In genomic region chr15:73753250-73754130, GRCh38 we compare ENCODE assay signal across 8 cellular contexts. TPM values are rescaled to one million over a fixed set of nuclear protein-coding genes. Genes with fewer than 3 reads are reported as not detected.
DNase-seq lines count a peak whose midpoint lies in the region; ATAC-seq and TF ChIP-seq lines count a peak whose summit lies in the region.

A gene with protein sequence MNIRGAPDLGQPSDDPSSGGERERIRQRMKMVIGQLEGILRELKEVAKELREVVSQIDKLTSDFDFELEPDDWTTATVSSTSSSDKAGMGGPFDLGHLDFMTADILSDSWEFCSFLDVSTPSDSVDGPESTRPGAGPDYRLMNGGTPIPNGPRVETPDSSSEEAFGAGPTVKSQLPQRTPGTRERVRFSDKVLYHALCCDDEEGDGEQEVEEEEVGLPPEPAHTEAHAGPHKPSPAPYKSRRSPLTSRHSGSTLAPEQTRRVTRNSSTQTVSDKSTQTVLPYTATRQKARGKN (minus strand): TSS chr15:73753351. CDS start chr15:73751130, 2,221 bp downstream.

- H3K36me3 ChIP-seq in SJCRH30, result no peaks in the 10 kb centered on the region
- H3K36me3 ChIP-seq in gastroesophageal sphincter, result peaks cover 0 to 4% of the 10 kb centered on the region in 2 donors
- H3K36me3 ChIP-seq in neural cell (ENCODE audit: insufficient read depth, low read length), result no peaks in the 10 kb centered on the region

- no peaks in the 10 kb centered on the region for H3K9me3 ChIP-seq in SJCRH30 (replicated peaks)
- no peaks in the 10 kb centered on the region for H3K9me3 ChIP-seq in gastroesophageal sphincter
- no peaks in the 10 kb centered on the region for H3K9me3 ChIP-seq in neural cell (ENCODE audit: low read length)

- no peaks in the 10 kb centered on the region for H3K79me2 ChIP-seq in neural cell (replicated peaks; ENCODE audit: insufficient read depth, low read length)

- H3K27me3 ChIP-seq in SJCRH30 (peaks cover 25% of the 10 kb centered on the region), gastroesophageal sphincter (peaks cover 17% of the 10 kb centered on the region), neural cell (ENCODE audit: insufficient read depth, low read depth, low read length) (peaks cover 15% of the 10 kb centered on the region)

- H3F3A ChIP-seq in neural cell (ENCODE audit: insufficient read depth, low read length, poor library complexity, severe bottlenecking), result no peaks in the 10 kb centered on the region

- H3K4me2 ChIP-seq in neural cell (ENCODE audit: low read length), result peak within 1 kb of the TSS; percentile 51

- peak within 1 kb of the TSS; percentile 73 for H3K9ac ChIP-seq in neural cell (ENCODE audit: low read length)

- ATAC-seq in gastroesophageal sphincter (peak; percentile 82), HG03439 (IDR thresholded peaks at IDR 0.05; ENCODE audit: unreplicated experiment) (no peak), GM21360 (IDR thresholded peaks at IDR 0.05; ENCODE audit: unreplicated experiment) (no peak)

- H2AFZ ChIP-seq in neural cell (ENCODE audit: low read depth, low read length), result peak within 1 kb of the TSS; percentile 21

- TF ChIP-seq POLR2A in gastroesophageal sphincter (IDR thresholded peaks at IDR 0.05), result no peak

- no peaks in the 10 kb centered on the region for H4K20me1 ChIP-seq in neural cell (ENCODE audit: insufficient read depth)

- TF ChIP-seq EP300 in gastroesophageal sphincter (IDR thresholded peaks at IDR 0.05) (no peak), neural cell (conservative IDR thresholded peaks at IDR 0.05; ENCODE audit: poor library complexity, severe bottlenecking) (no peak)

- H3K4me3 ChIP-seq in SJCRH30 (peak within 1 kb of the TSS; percentile 19), gastroesophageal sphincter (peak within 1 kb of the TSS; percentile 56 to 87), neural cell (ENCODE audit: low read length) (peak within 1 kb of the TSS; percentile 89)

- H3K9me2 ChIP-seq in neural cell (ENCODE audit: insufficient read depth, low read length), result no peaks in the 10 kb centered on the region

- no peak for TF ChIP-seq CTCF in gastroesophageal sphincter (IDR thresholded peaks at IDR 0.05)
- TF ChIP-seq CTCF in neural cell (IDR thresholded peaks at IDR 0.05; ENCODE audit: poor library complexity, severe bottlenecking), result no peak

- TF ChIP-seq RAD21 in neural cell (conservative IDR thresholded peaks at IDR 0.05), result no peak

- DNase-seq in AG08396 (ENCODE audit: low spot score) (peak; percentile 80), SJCRH30 (no peak), HuH-7 (ENCODE audit: low spot score) (no peak), activated gamma-delta T cell (lab: John Stamatoyannopoulos, UW) (no peak)

- H3K27ac ChIP-seq in SJCRH30, result no peak within 1 kb of the TSS
- H3K27ac ChIP-seq in gastroesophageal sphincter, result peak within 1 kb of the TSS in 3 of 4 donors; percentile 74 to 85 (median 76)
- no peak within 1 kb of the TSS for H3K27ac ChIP-seq in neural cell (ENCODE audit: low read length)

- H3K4me1 ChIP-seq in SJCRH30, result no peaks in the 10 kb centered on the region
- peaks cover 0 to 56% (median 14%) of the 10 kb centered on the region in 3 donors for H3K4me1 ChIP-seq in gastroesophageal sphincter

- 14% methylated on average over 8 of the region's 44 CpGs; no CpG with 5 or more reads in 1 of the 2 donors for WGBS in gastroesophageal sphincter (ENCODE audit: low coverage in 1 of 2), 2 donors

TF ChIP-seq in neural cell, 6 proteins besides CTCF, POLR2A, EP300 and RAD21:
- TF ChIP-seq MXI1 (conservative IDR thresholded peaks at IDR 0.05; ENCODE audit: poor library complexity, severe bottlenecking) (no peak), POLR2AphosphoS5 (IDR thresholded peaks at IDR 0.05) (peak; percentile 13), TAF1 (IDR thresholded peaks at IDR 0.05; ENCODE audit: low read depth) (no peak), SMC3 (conservative IDR thresholded peaks at IDR 0.05; ENCODE audit: poor library complexity) (no peak)

RNA-seq across cellular contexts. Expression of the gene that starts here (rescaled TPM):
- 0.05 TPM in 1 of 2 replicates, not detected in the other for total RNA-seq in SJCRH30 (2014; rRNA removed; shearing (Covaris generic))
- 10 to 100 TPM; 11.4 to 30.2 (median 16.3) TPM for total RNA-seq in gastroesophageal sphincter
- 21.3 and 23.6 TPM in 2 replicates for polyA plus RNA-seq in neural cell
- polyA minus RNA-seq in neural cell, result 23.4 and 24.8 TPM in 2 replicates

Comparison
In these comparisons a context has a peak if more than half of its experiments do, and no peak if none do; other contexts are left out.
1. RNA of the gene that starts here (total RNA-seq): 11.4 to 30.2 TPM in gastroesophageal sphincter; 0.05 TPM in SJCRH30; every median in the first group is over 10 times any median in the second.
2. H3K27ac ChIP-seq: peak in gastroesophageal sphincter (3 of 4); none in SJCRH30 (single experiment) and neural cell (single experiment).
3. H3K4me3 ChIP-seq: peak in every context shown above with its lines; median percentile 89 in neural cell; 72 in gastroesophageal sphincter; 19 in SJCRH30.